1 cellular context compared by ENCODE assay signal in the genomic region with DNA sequence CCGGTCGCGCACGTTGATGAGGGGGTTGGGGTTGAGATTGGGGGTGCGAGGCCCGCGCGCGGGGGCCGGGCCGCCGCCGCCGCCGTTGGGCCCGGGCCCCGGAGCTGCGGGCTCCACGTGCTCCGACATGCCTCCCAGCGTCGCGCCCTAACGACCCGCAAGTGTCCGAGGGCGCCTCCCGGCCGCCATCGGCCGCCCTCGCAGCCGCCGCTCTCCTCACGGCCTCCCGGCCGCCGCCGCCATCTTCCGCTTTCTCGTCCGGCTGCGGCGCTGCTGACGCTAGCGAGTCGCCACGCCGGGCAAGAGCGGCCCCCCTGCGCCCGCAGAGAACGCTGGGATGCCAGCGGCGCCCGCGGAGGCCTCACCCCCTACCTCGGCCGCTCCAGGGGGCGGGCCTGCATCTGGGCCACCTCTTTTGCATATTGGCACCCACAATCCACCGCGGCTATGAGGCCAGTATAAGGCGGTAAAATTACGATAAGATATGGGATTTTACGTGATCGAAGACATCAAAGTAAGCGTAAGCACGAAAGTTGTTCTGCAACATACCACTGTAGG.
TF ChIP-seq lines count a peak whose summit lies in the region.

Gene TMEM259 (minus strand): TSS at position 256 of the 558 bp plus-strand sequence. CDS start 127 bp downstream, at position 129.

TF ChIP-seq in HepG2, 621 proteins besides CTCF, POLR2A, EP300 and RAD21 (continued from another document and continues in another):
- no peak for TF ChIP-seq PRDM15 (CRISPR knock-in tag; IDR thresholded peaks at IDR 0.05)
- TF ChIP-seq, protein P1, sequence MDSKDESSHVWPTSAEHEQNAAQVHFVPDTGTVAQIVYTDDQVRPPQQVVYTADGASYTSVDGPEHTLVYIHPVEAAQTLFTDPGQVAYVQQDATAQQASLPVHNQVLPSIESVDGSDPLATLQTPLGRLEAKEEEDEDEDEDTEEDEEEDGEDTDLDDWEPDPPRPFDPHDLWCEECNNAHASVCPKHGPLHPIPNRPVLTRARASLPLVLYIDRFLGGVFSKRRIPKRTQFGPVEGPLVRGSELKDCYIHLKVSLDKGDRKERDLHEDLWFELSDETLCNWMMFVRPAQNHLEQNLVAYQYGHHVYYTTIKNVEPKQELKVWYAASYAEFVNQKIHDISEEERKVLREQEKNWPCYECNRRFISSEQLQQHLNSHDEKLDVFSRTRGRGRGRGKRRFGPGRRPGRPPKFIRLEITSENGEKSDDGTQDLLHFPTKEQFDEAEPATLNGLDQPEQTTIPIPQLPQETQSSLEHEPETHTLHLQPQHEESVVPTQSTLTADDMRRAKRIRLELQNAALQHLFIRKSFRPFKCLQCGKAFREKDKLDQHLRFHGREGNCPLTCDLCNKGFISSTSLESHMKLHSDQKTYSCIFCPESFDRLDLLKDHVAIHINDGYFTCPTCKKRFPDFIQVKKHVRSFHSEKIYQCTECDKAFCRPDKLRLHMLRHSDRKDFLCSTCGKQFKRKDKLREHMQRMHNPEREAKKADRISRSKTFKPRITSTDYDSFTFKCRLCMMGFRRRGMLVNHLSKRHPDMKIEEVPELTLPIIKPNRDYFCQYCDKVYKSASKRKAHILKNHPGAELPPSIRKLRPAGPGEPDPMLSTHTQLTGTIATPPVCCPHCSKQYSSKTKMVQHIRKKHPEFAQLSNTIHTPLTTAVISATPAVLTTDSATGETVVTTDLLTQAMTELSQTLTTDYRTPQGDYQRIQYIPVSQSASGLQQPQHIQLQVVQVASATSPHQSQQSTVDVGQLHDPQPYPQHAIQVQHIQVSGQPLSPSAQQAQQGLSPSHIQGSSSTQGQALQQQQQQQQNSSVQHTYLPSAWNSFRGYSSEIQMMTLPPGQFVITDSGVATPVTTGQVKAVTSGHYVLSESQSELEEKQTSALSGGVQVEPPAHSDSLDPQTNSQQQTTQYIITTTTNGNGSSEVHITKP (CRISPR knock-in tag; IDR thresholded peaks at IDR 0.05; ENCODE audit: low read depth): no peak
- peak; percentile 33; the same call in 1 of the 2 replicates for TF ChIP-seq FOXO1 (CRISPR knock-in tag; IDR thresholded peaks at IDR 0.05)
- no peak for TF ChIP-seq TBX2 (CRISPR knock-in tag; IDR thresholded peaks at IDR 0.05; ENCODE audit: borderline replicate concordance)
- no peak for TF ChIP-seq ZBTB20 (CRISPR knock-in tag; IDR thresholded peaks at IDR 0.05; ENCODE audit: borderline replicate concordance, low read depth)
- TF ChIP-seq XRCC5 (optimal IDR thresholded peaks at IDR 0.05; ENCODE audit: low read length): peak; percentile 63
- 0 out of 2 replicates have a peak, but pooled peaks have one; percentile 4 for TF ChIP-seq ZNF616 (CRISPR knock-in tag; IDR thresholded peaks at IDR 0.05; ENCODE audit: low read depth)
- TF ChIP-seq RBM39 (IDR thresholded peaks at IDR 0.05; ENCODE audit: low read depth, low read length, poor library complexity, severe bottlenecking): peak; percentile 48
- TF ChIP-seq, protein P2, sequence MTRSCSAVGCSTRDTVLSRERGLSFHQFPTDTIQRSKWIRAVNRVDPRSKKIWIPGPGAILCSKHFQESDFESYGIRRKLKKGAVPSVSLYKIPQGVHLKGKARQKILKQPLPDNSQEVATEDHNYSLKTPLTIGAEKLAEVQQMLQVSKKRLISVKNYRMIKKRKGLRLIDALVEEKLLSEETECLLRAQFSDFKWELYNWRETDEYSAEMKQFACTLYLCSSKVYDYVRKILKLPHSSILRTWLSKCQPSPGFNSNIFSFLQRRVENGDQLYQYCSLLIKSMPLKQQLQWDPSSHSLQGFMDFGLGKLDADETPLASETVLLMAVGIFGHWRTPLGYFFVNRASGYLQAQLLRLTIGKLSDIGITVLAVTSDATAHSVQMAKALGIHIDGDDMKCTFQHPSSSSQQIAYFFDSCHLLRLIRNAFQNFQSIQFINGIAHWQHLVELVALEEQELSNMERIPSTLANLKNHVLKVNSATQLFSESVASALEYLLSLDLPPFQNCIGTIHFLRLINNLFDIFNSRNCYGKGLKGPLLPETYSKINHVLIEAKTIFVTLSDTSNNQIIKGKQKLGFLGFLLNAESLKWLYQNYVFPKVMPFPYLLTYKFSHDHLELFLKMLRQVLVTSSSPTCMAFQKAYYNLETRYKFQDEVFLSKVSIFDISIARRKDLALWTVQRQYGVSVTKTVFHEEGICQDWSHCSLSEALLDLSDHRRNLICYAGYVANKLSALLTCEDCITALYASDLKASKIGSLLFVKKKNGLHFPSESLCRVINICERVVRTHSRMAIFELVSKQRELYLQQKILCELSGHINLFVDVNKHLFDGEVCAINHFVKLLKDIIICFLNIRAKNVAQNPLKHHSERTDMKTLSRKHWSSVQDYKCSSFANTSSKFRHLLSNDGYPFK (CRISPR knock-in tag; IDR thresholded peaks at IDR 0.05; ENCODE audit: borderline replicate concordance): 0 out of 2 replicates have a peak, but pooled peaks have one; percentile 24
- no peak for TF ChIP-seq ZNF713 (CRISPR knock-in tag; IDR thresholded peaks at IDR 0.05)
- TF ChIP-seq PAF1 (CRISPR knock-in tag; IDR thresholded peaks at IDR 0.05): no peak
- peak; percentile 95 for TF ChIP-seq ZNF143 (CRISPR knock-in tag; IDR thresholded peaks at IDR 0.05)
- TF ChIP-seq, protein P3, sequence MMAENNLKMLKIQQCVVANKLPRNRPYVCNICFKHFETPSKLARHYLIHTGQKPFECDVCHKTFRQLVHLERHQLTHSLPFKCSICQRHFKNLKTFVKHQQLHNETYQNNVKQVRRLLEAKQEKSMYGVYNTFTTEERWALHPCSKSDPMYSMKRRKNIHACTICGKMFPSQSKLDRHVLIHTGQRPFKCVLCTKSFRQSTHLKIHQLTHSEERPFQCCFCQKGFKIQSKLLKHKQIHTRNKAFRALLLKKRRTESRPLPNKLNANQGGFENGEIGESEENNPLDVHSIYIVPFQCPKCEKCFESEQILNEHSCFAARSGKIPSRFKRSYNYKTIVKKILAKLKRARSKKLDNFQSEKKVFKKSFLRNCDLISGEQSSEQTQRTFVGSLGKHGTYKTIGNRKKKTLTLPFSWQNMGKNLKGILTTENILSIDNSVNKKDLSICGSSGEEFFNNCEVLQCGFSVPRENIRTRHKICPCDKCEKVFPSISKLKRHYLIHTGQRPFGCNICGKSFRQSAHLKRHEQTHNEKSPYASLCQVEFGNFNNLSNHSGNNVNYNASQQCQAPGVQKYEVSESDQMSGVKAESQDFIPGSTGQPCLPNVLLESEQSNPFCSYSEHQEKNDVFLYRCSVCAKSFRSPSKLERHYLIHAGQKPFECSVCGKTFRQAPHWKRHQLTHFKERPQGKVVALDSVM (CRISPR knock-in tag; IDR thresholded peaks at IDR 0.05): peak; percentile 9
- no peak for TF ChIP-seq ZBTB33 (CRISPR knock-in tag; IDR thresholded peaks at IDR 0.05)
- TF ChIP-seq, protein P4, sequence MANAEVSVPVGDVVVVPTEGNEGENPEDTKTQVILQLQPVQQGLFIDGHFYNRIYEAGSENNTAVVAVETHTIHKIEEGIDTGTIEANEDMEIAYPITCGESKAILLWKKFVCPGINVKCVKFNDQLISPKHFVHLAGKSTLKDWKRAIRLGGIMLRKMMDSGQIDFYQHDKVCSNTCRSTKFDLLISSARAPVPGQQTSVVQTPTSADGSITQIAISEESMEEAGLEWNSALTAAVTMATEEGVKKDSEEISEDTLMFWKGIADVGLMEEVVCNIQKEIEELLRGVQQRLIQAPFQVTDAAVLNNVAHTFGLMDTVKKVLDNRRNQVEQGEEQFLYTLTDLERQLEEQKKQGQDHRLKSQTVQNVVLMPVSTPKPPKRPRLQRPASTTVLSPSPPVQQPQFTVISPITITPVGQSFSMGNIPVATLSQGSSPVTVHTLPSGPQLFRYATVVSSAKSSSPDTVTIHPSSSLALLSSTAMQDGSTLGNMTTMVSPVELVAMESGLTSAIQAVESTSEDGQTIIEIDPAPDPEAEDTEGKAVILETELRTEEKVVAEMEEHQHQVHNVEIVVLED (CRISPR knock-in tag; IDR thresholded peaks at IDR 0.05; ENCODE audit: borderline replicate concordance): peak; percentile 85; the same call in 1 of the 2 replicates
- 0 out of 2 replicates have a peak, but pooled peaks have one; percentile 64 for TF ChIP-seq MED1 (CRISPR knock-in tag; IDR thresholded peaks at IDR 0.05)
- TF ChIP-seq, protein P5, sequence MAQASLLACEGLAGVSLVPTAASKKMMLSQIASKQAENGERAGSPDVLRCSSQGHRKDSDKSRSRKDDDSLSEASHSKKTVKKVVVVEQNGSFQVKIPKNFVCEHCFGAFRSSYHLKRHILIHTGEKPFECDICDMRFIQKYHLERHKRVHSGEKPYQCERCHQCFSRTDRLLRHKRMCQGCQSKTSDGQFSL (CRISPR knock-in tag; IDR thresholded peaks at IDR 0.05): 0 out of 2 replicates have a peak, but pooled peaks have one; percentile 35
- peak; percentile 65; the same call in 1 of the 2 replicates for TF ChIP-seq YEATS4 (CRISPR knock-in tag; IDR thresholded peaks at IDR 0.05; ENCODE audit: borderline replicate concordance)
- TF ChIP-seq, protein P6, sequence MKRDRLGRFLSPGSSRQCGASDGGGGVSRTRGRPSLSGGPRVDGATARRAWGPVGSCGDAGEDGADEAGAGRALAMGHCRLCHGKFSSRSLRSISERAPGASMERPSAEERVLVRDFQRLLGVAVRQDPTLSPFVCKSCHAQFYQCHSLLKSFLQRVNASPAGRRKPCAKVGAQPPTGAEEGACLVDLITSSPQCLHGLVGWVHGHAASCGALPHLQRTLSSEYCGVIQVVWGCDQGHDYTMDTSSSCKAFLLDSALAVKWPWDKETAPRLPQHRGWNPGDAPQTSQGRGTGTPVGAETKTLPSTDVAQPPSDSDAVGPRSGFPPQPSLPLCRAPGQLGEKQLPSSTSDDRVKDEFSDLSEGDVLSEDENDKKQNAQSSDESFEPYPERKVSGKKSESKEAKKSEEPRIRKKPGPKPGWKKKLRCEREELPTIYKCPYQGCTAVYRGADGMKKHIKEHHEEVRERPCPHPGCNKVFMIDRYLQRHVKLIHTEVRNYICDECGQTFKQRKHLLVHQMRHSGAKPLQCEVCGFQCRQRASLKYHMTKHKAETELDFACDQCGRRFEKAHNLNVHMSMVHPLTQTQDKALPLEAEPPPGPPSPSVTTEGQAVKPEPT (CRISPR knock-in tag; IDR thresholded peaks at IDR 0.05; ENCODE audit: low read depth): no peak
- peak; percentile 29; the same call in 1 of the 2 replicates for TF ChIP-seq ZNF788 (CRISPR knock-in tag; IDR thresholded peaks at IDR 0.05; ENCODE audit: borderline replicate concordance)
- TF ChIP-seq, protein P7, sequence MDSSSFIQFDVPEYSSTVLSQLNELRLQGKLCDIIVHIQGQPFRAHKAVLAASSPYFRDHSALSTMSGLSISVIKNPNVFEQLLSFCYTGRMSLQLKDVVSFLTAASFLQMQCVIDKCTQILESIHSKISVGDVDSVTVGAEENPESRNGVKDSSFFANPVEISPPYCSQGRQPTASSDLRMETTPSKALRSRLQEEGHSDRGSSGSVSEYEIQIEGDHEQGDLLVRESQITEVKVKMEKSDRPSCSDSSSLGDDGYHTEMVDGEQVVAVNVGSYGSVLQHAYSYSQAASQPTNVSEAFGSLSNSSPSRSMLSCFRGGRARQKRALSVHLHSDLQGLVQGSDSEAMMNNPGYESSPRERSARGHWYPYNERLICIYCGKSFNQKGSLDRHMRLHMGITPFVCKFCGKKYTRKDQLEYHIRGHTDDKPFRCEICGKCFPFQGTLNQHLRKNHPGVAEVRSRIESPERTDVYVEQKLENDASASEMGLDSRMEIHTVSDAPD (CRISPR knock-in tag; IDR thresholded peaks at IDR 0.05): 0 out of 2 replicates have a peak, but pooled peaks have one; percentile 57
- TF ChIP-seq, protein P8, sequence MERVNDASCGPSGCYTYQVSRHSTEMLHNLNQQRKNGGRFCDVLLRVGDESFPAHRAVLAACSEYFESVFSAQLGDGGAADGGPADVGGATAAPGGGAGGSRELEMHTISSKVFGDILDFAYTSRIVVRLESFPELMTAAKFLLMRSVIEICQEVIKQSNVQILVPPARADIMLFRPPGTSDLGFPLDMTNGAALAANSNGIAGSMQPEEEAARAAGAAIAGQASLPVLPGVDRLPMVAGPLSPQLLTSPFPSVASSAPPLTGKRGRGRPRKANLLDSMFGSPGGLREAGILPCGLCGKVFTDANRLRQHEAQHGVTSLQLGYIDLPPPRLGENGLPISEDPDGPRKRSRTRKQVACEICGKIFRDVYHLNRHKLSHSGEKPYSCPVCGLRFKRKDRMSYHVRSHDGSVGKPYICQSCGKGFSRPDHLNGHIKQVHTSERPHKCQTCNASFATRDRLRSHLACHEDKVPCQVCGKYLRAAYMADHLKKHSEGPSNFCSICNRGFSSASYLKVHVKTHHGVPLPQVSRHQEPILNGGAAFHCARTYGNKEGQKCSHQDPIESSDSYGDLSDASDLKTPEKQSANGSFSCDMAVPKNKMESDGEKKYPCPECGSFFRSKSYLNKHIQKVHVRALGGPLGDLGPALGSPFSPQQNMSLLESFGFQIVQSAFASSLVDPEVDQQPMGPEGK (CRISPR knock-in tag; IDR thresholded peaks at IDR 0.05): peak; percentile 41; the same call in 1 of the 2 replicates
- TF ChIP-seq MAFK (conservative IDR thresholded peaks at IDR 0.05 in 1 of 2, IDR thresholded peaks at IDR 0.05 in 1 of 2; ENCODE audit: low read length in 2 of 2): no peak
- peak; percentile 87; the same call in 1 of the 3 replicates for TF ChIP-seq MXI1 (IDR thresholded peaks at IDR 0.05; ENCODE audit: borderline replicate concordance, low read depth, low read length)
- no peak for TF ChIP-seq RARG (CRISPR knock-in tag; IDR thresholded peaks at IDR 0.05; ENCODE audit: low read depth)
